24 cellular contexts compared by ENCODE assay signal in the genomic region with DNA sequence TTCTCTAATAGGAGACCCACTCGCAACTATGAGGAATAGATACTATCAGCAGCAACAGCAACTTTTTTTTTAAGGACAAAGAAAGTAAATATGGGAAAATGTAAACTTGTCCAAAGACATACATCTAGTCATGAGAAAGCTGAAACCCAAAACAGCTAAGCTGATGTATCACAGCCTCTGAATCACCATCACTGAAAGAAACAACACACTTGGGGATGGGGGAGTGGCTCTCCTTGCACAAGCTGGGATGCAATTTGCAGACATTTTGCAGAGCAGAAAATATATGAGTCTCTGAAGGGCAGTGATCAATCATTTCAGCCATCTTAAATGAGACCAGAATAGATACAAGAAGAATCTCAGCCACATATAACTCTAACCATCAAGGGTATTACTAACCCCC.
DNase-seq lines count a peak whose midpoint lies in the region; ATAC-seq and TF ChIP-seq lines count a peak whose summit lies in the region.
"Had no signal": no experiment of that assay in that cellular context is flagged by ENCODE, and none has a peak within 500 bp of the region (broad histone marks: within the 10 kb centered on the region; RNA-seq: fewer than 3 reads in every experiment).

No MANE protein-coding gene starts in this region.

- in situ Hi-C loops in astrocyte of the spinal cord (cut with HindIII; ENCODE audit: low sequenced_read_pairs) = no loop called here

- no peaks in the 10 kb centered on the region for H3K9me3 ChIP-seq in Caco-2

- H3K4me3 Mint-ChIP-seq in Caco-2 (ENCODE audit: unreplicated experiment) = no peak overlapping the region

- no peaks in the 10 kb centered on the region for H3K4me1 ChIP-seq in Caco-2

- peak; percentile 82 for DNase-seq in ELR (ENCODE audit: low read depth)
- DNase-seq in NCI-H226 = peak; percentile 48
- DNase-seq in astrocyte of the spinal cord (ENCODE audit: low read depth, low spot score) = peak; percentile 38
- DNase-seq in stromal cell of bone marrow (ENCODE audit: low read depth) = peak; percentile 62
- DNase-seq in Caco-2 = no peak
- DNase-seq in RWPE1 (ENCODE audit: low spot score) = no peak
- DNase-seq in left cardiac atrium = no peak
- DNase-seq: AML-193; DMS79 treated with DMSO at 0.1 percent for 48 hours; GF-D8; HCEC 1CT; IMR-90; MG63; NCI-H1092; NCI-H146; NCI-H2081 treated with DMSO at 0.1 percent for 48 hours; NCI-H510A; NCI-H748 treated with DMSO at 0.1 percent for 48 hours; NK-92 treated with Interleukin-12 subunit alpha and Interleukin-12 subunit beta, amount 100 ng/mL, for 24 hours; SHP77 had no signal

- ATAC-seq in left cardiac atrium = no peak

- no peak overlapping the region for H3K27ac Mint-ChIP-seq in Caco-2 (ENCODE audit: unreplicated experiment)

- POLR2A ChIA-PET in Caco-2 (lab: Charles Lee) = no interaction called here
- POLR2A ChIA-PET in RWPE1 (lab: Yijun Ruan, JAX; ENCODE audit: low non-redundant PET) = no interaction called here

- H3K4me3 ChIP-seq in astrocyte of the spinal cord (ENCODE audit: low read depth, low read length) (no peak overlapping the region), Caco-2 (ENCODE audit: low read depth, low read length) (no peak overlapping the region)
- H3K4me3 ChIP-seq: GM12878, MG63, SK-N-MC had no signal

- no peaks in the 10 kb centered on the region for H3K4me1 Mint-ChIP-seq in Caco-2 (ENCODE audit: low read depth, unreplicated experiment)

- no peak for TF ChIP-seq CTCF in astrocyte of the spinal cord (IDR thresholded peaks at IDR 0.05; ENCODE audit: low read depth, low read length)
- TF ChIP-seq CTCF in Caco-2 (IDR thresholded peaks at IDR 0.05; ENCODE audit: insufficient read depth in 1 of 2, low read depth in 1 of 2, low read length in 1 of 2, severe bottlenecking in 1 of 2, unreplicated experiment in 1 of 2) = no peak
- TF ChIP-seq CTCF in RWPE1 (conservative IDR thresholded peaks at IDR 0.05; ENCODE audit: low read depth) = no peak

- no TSS peak for BruUV-seq in Caco-2 (replicated peaks; lab: Mats Ljungman, UMichigan)

- no peaks in the 10 kb centered on the region for H3K9me3 Mint-ChIP-seq in Caco-2 (ENCODE audit: unreplicated experiment)

- CTCF ChIA-PET in Caco-2 (lab: Charles Lee) = no interaction called here
- CTCF ChIA-PET in RWPE1 (lab: Yijun Ruan, JAX) = no interaction called here

- H3K36me3 Mint-ChIP-seq in Caco-2 (ENCODE audit: insufficient read depth, unreplicated experiment) = no peaks in the 10 kb centered on the region

- intact Hi-C loops in Caco-2 (cut with micrococcal nuclease; ENCODE audit: unreplicated experiment) = no loop called here
- intact Hi-C loops in left cardiac atrium (cut with DNase I) = no loop called here

- H3K27me3 Mint-ChIP-seq in Caco-2 (ENCODE audit: insufficient read depth, unreplicated experiment) = no peaks in the 10 kb centered on the region

- H3K36me3 ChIP-seq in Caco-2 (ENCODE audit: control insufficient read depth, insufficient read depth, low read length) = no peaks in the 10 kb centered on the region
- H3K36me3 ChIP-seq: MG63 had no signal

- H3K27me3 ChIP-seq in Caco-2 (replicated peaks; ENCODE audit: control insufficient read depth, insufficient read depth, low read length) = no peaks in the 10 kb centered on the region
- H3K27me3 ChIP-seq: MG63 had no signal

- H3K27ac ChIP-seq in RWPE1 = no peak overlapping the region
- H3K27ac ChIP-seq: C4-2B, HL-60, SK-N-MC had no signal

Comparison
In these comparisons a context has a peak if more than half of its experiments do, and no peak if none do; other contexts are left out.
1. DNase-seq: peak in ELR (single experiment), NCI-H226 (single experiment), astrocyte of the spinal cord (single experiment) and stromal cell of bone marrow (single experiment); none in Caco-2 (0 of 2), RWPE1 (single experiment) and left cardiac atrium (single experiment).